17 cellular contexts compared by ENCODE assay signal in genomic region chr1:45410850-45411509, GRCh38.
A peak's percentile ranks its signal among the peaks of the same experiment; 100 is the strongest.
DNase-seq lines count a peak whose midpoint lies in the region; ATAC-seq and TF ChIP-seq lines count a peak whose summit lies in the region.
"Had no signal": no experiment of that assay in that cellular context is flagged by ENCODE, and none has a peak within 500 bp of the region (broad histone marks: within the 10 kb centered on the region; RNA-seq: fewer than 3 reads in every experiment).

No MANE protein-coding gene starts in this region.

- no peaks in the 10 kb centered on the region for H3K9me3 Mint-ChIP-seq in activated T-helper 17 cell treated with anti-CD3 and anti-CD28 coated beads, Interleukin-2, amount 50 U/mL, for 72 hours
- H3K9me3 Mint-ChIP-seq: GM23338; naive thymus-derived CD8-positive, alpha-beta T cell; T-helper 2 cell treated with Interferon-gamma antibody and Interleukin-4, amounts not matched to agents 5 μg/mL and 100 μg/mL, for 36 hours had no signal

- no peaks in the 10 kb centered on the region for H3K27me3 Mint-ChIP-seq in activated T-helper 17 cell treated with anti-CD3 and anti-CD28 coated beads, Interleukin-2, amount 50 U/mL, for 72 hours
- H3K27me3 Mint-ChIP-seq: naive thymus-derived CD8-positive, alpha-beta T cell had no signal

- H3K9ac ChIP-seq in colonic mucosa (ENCODE audit: low read depth in 2 of 2, low read length in 2 of 2) = no peak overlapping the region

- TF ChIP-seq CTCF in colonic mucosa (IDR thresholded peaks at IDR 0.05) = no peak

- no peak overlapping the region for H3K4me3 Mint-ChIP-seq in activated T-helper 17 cell treated with anti-CD3 and anti-CD28 coated beads, Interleukin-2, amount 50 U/mL, for 72 hours
- H3K4me3 Mint-ChIP-seq: GM23338; naive thymus-derived CD8-positive, alpha-beta T cell; T-helper 2 cell treated with Interferon-gamma antibody and Interleukin-4, amounts not matched to agents 5 μg/mL and 100 μg/mL, for 36 hours had no signal

- no peak overlapping the region for H3K27ac ChIP-seq in colonic mucosa
- H3K27ac ChIP-seq: left ventricle myocardium inferior, thoracic aorta had no signal

- H3K36me3 ChIP-seq in MG63 (no peaks in the 10 kb centered on the region), colonic mucosa (no peaks in the 10 kb centered on the region)
- H3K36me3 ChIP-seq: left ventricle myocardium inferior, thoracic aorta had no signal

- intact Hi-C loops in colonic mucosa (cut with DNase I) = no loop called here
- intact Hi-C loops in sciatic nerve (cut with DNase I) = no loop called here

- H3K4me3 ChIP-seq in MG63 (no peak overlapping the region), colonic mucosa (no peak overlapping the region)
- H3K4me3 ChIP-seq: GM23338, left ventricle myocardium inferior, thoracic aorta had no signal

- H3K36me3 Mint-ChIP-seq in activated T-helper 17 cell treated with anti-CD3 and anti-CD28 coated beads, Interleukin-2, amount 50 U/mL, for 72 hours (ENCODE audit: low read depth) = no peaks in the 10 kb centered on the region
- H3K36me3 Mint-ChIP-seq: naive thymus-derived CD8-positive, alpha-beta T cell had no signal

- H3K4me1 Mint-ChIP-seq in activated T-helper 17 cell treated with anti-CD3 and anti-CD28 coated beads, Interleukin-2, amount 50 U/mL, for 72 hours = peaks cover 8% of the 10 kb centered on the region

- H3K9me3 ChIP-seq in MG63 (no peaks in the 10 kb centered on the region), colonic mucosa (no peaks in the 10 kb centered on the region)
- H3K9me3 ChIP-seq: left ventricle myocardium inferior, thoracic aorta had no signal

- DNase-seq in EH (ENCODE audit: low read depth) = peak; percentile 17
- DNase-seq in MG63 = peak; percentile 9
- peak; percentile 36 for DNase-seq in colonic mucosa
- peak; percentile 8 for DNase-seq in renal cortical epithelial cell (ENCODE audit: low read depth)
- no peak for DNase-seq in Ammon's horn (ENCODE audit: low spot score)
- DNase-seq in cerebellum (ENCODE audit: low spot score) = no peak
- DNase-seq in sciatic nerve (ENCODE audit: low spot score) = no peak
- DNase-seq: left ventricle myocardium inferior; naive thymus-derived CD8-positive, alpha-beta T cell; NCI-H1105; NCI-H2171 treated with DMSO at 0.1 percent for 48 hours; retina; Right ventricle myocardium superior had no signal

- H3K27ac Mint-ChIP-seq in activated T-helper 17 cell treated with anti-CD3 and anti-CD28 coated beads, Interleukin-2, amount 50 U/mL, for 72 hours = no peak overlapping the region
- H3K27ac Mint-ChIP-seq: GM23338; T-helper 2 cell treated with Interferon-gamma antibody and Interleukin-4, amounts not matched to agents 5 μg/mL and 100 μg/mL, for 36 hours had no signal

- H3K27me3 ChIP-seq in MG63 (no peaks in the 10 kb centered on the region), colonic mucosa (no peaks in the 10 kb centered on the region)

- ATAC-seq in activated T-helper 17 cell treated with anti-CD3 and anti-CD28 coated beads, Interleukin-2, amount 50 U/mL, for 72 hours (replicated peaks) = no peak
- ATAC-seq in sciatic nerve = no peak
- ATAC-seq: naive thymus-derived CD8-positive, alpha-beta T cell had no signal

- H3K4me1 ChIP-seq in colonic mucosa = no peaks in the 10 kb centered on the region
- H3K4me1 ChIP-seq: left ventricle myocardium inferior had no signal

Comparison
In these comparisons a context has a peak if more than half of its experiments do, and no peak if none do; other contexts are left out.
1. DNase-seq: peak in EH (single experiment), MG63 (single experiment), colonic mucosa (single experiment) and renal cortical epithelial cell (single experiment); none in Ammon's horn (single experiment), cerebellum (single experiment) and sciatic nerve (single experiment).